In genomic region chr20:14414560-14414959, GRCh38 we compare ENCODE assay signal across 39 cellular contexts.
"Had no signal": no experiment of that assay in that cellular context is flagged by ENCODE, and none has a peak within 500 bp of the region (broad histone marks: within the 10 kb centered on the region; RNA-seq: fewer than 3 reads in every experiment).

No MANE protein-coding gene starts in this region.

- DNase-seq: activated CD4-positive, alpha-beta memory T cell treated with anti-CD3 and anti-CD28 coated beads, Interleukin-2, amount 10 ng/mL, durations not matched to agents 7 days and 5 days; activated CD4-positive, alpha-beta T cell treated with anti-CD3 and anti-CD28 coated beads for 1 hour; activated CD4-positive, alpha-beta T cell treated with anti-CD3 and anti-CD28 coated beads for 48 hours; activated CD4-positive, CD25-positive, alpha-beta regulatory T cell; activated CD8-positive, alpha-beta memory T cell treated with anti-CD3 and anti-CD28 coated beads for 24 hours; activated CD8-positive, alpha-beta memory T cell treated with anti-CD3 and anti-CD28 coated beads, Interleukin-2, amount 10 ng/mL, durations not matched to agents 7 days and 5 days; activated CD8-positive, alpha-beta memory T cell treated with anti-CD3 and anti-CD28 coated beads, Interleukin-2, amount 50 U/mL, for 48 hours; activated effector memory CD4-positive, alpha-beta T cell treated with Interleukin-2 at 50 U/mL for 16 hours; activated naive CD4-positive, alpha-beta T cell treated with anti-CD3 and anti-CD28 coated beads, Interleukin-2, amount 10 ng/mL, durations not matched to agents 7 days and 5 days; activated naive CD8-positive, alpha-beta T cell treated with anti-CD3 and anti-CD28 coated beads, Interleukin-2, amount 50 U/mL, for 24 hours; activated T-cell treated with anti-CD3 and anti-CD28 coated beads, Interleukin-2, amount 50 U/mL, for 48 hours; anterior cingulate cortex; caudate nucleus; cerebellar nuclear complex; Karpas-422; NCI-H1048; NCI-H1105 treated with DMSO at 0.1 percent for 48 hours; NCI-H1436; NCI-H1694; NCI-H1930; NCI-H2081 treated with DMSO at 0.1 percent for 48 hours; NCI-H2171; NCI-H510A; NCI-H526 treated with DMSO at 0.1 percent for 48 hours; NCI-H774; PC-9; SIG-M5; SW 1271; T-helper 1 cell; T-helper 2 cell; T-helper 9 cell had no signal

- H3K4me2 ChIP-seq: PC-9 had no signal

- H3K27me3 Mint-ChIP-seq: activated CD4-positive, alpha-beta memory T cell treated with anti-CD3 and anti-CD28 coated beads, Interleukin-2, amount 10 ng/mL, durations not matched to agents 7 days and 5 days; activated CD8-positive, alpha-beta memory T cell treated with anti-CD3 and anti-CD28 coated beads, Interleukin-2, amount 10 ng/mL, durations not matched to agents 7 days and 5 days; activated naive CD4-positive, alpha-beta T cell treated with anti-CD3 and anti-CD28 coated beads, Interleukin-2, amount 10 ng/mL, durations not matched to agents 7 days and 5 days; activated naive CD8-positive, alpha-beta T cell; activated naive CD8-positive, alpha-beta T cell treated with anti-CD3 and anti-CD28 coated beads, Interleukin-2, amount 50 U/mL, for 24 hours; brain had no signal

- FAIRE-seq: bronchial epithelial cell, RCC 7860 had no signal

- H3K27ac ChIP-seq: PC-9, RWPE1, VCaP had no signal

- H3K27ac Mint-ChIP-seq: activated CD4-positive, alpha-beta memory T cell treated with anti-CD3 and anti-CD28 coated beads, Interleukin-2, amount 10 ng/mL, durations not matched to agents 7 days and 5 days; activated CD8-positive, alpha-beta memory T cell treated with anti-CD3 and anti-CD28 coated beads, Interleukin-2, amount 10 ng/mL, durations not matched to agents 7 days and 5 days; activated naive CD4-positive, alpha-beta T cell treated with anti-CD3 and anti-CD28 coated beads, Interleukin-2, amount 10 ng/mL, durations not matched to agents 7 days and 5 days; activated naive CD8-positive, alpha-beta T cell; activated naive CD8-positive, alpha-beta T cell treated with anti-CD3 and anti-CD28 coated beads, Interleukin-2, amount 50 U/mL, for 24 hours had no signal

- H3K4me3 ChIP-seq: PC-9 had no signal

- H3K4me3 Mint-ChIP-seq: activated CD4-positive, alpha-beta memory T cell treated with anti-CD3 and anti-CD28 coated beads, Interleukin-2, amount 10 ng/mL, durations not matched to agents 7 days and 5 days; activated CD8-positive, alpha-beta memory T cell treated with anti-CD3 and anti-CD28 coated beads, Interleukin-2, amount 10 ng/mL, durations not matched to agents 7 days and 5 days; activated naive CD4-positive, alpha-beta T cell treated with anti-CD3 and anti-CD28 coated beads, Interleukin-2, amount 10 ng/mL, durations not matched to agents 7 days and 5 days; activated naive CD8-positive, alpha-beta T cell; activated naive CD8-positive, alpha-beta T cell treated with anti-CD3 and anti-CD28 coated beads, Interleukin-2, amount 50 U/mL, for 24 hours; brain had no signal

- H3K4me1 Mint-ChIP-seq: activated CD4-positive, alpha-beta memory T cell treated with anti-CD3 and anti-CD28 coated beads, Interleukin-2, amount 10 ng/mL, durations not matched to agents 7 days and 5 days; activated CD8-positive, alpha-beta memory T cell treated with anti-CD3 and anti-CD28 coated beads, Interleukin-2, amount 10 ng/mL, durations not matched to agents 7 days and 5 days; activated naive CD4-positive, alpha-beta T cell treated with anti-CD3 and anti-CD28 coated beads, Interleukin-2, amount 10 ng/mL, durations not matched to agents 7 days and 5 days; activated naive CD8-positive, alpha-beta T cell treated with anti-CD3 and anti-CD28 coated beads, Interleukin-2, amount 50 U/mL, for 24 hours had no signal

- ATAC-seq: activated CD8-positive, alpha-beta memory T cell treated with anti-CD3 and anti-CD28 coated beads, Interleukin-2, amount 10 ng/mL, durations not matched to agents 7 days and 5 days; activated naive CD8-positive, alpha-beta T cell treated with anti-CD3 and anti-CD28 coated beads, Interleukin-2, amount 50 U/mL, for 24 hours; Right ventricle myocardium inferior; SK-N-SH treated with all-trans-retinoic acid at 6 μM for 48 hours had no signal

- H3K36me3 Mint-ChIP-seq: activated CD8-positive, alpha-beta memory T cell treated with anti-CD3 and anti-CD28 coated beads, Interleukin-2, amount 10 ng/mL, durations not matched to agents 7 days and 5 days; activated naive CD4-positive, alpha-beta T cell treated with anti-CD3 and anti-CD28 coated beads, Interleukin-2, amount 10 ng/mL, durations not matched to agents 7 days and 5 days; activated naive CD8-positive, alpha-beta T cell; brain had no signal

- H2AFZ ChIP-seq: PC-9 had no signal
